Comparison of ENCODE assay signal across 1 cellular context in the genomic region with DNA sequence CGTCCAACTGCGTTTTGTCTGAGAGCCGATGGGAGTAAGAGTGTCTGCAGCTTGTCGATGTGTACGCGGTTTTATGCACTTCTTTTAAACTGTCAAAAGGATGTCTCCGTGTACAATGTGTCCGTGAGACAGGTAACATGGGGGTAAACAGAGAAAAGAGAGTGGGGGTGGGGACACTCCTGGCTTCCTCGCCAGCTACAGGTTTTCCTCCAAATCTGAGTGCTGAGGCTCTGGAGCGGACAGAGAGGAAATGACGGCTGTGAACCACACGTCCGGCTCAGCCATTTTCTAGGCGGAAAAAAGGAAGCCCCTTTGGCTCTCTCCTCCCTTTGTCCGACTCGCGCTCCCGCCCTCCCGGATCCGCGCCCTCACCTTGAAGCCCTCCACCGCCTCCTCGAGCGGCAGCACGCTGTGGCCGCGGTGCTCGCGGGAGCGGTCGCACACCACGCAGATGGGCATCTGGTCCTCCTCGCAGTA.
A peak's percentile ranks its signal among the peaks of the same experiment; 100 is the strongest.
TF ChIP-seq lines count a peak whose summit lies in the region.

No MANE protein-coding gene starts in this region.

TF ChIP-seq in HEK293, 187 proteins besides CTCF, POLR2A, EP300 and RAD21 (continued from another document):
- TF ChIP-seq REPIN1 (tag by site-specific recombination; IDR thresholded peaks at IDR 0.05; ENCODE audit: low read depth) (no peak), ZNF223 (tag by site-specific recombination; IDR thresholded peaks at IDR 0.05) (no peak), ZNF777 (tag by site-specific recombination; IDR thresholded peaks at IDR 0.05; ENCODE audit: borderline replicate concordance) (no peak), ZNF660 (tag by site-specific recombination; IDR thresholded peaks at IDR 0.05) (no peak), KLF16 (tag by site-specific recombination; IDR thresholded peaks at IDR 0.05) (no peak), ZNF707 (tag by site-specific recombination; IDR thresholded peaks at IDR 0.05) (no peak), ZNF548 (tag by site-specific recombination; IDR thresholded peaks at IDR 0.05) (no peak), ZXDB (tag by site-specific recombination; IDR thresholded peaks at IDR 0.05) (no peak; the same call in 1 of the 2 replicates), ZNF571 (tag by site-specific recombination; IDR thresholded peaks at IDR 0.05) (no peak), ZNF792 (tag by site-specific recombination; IDR thresholded peaks at IDR 0.05) (no peak), GFI1B (tag by site-specific recombination; IDR thresholded peaks at IDR 0.05) (no peak), ZNF529 (tag by site-specific recombination; IDR thresholded peaks at IDR 0.05; ENCODE audit: insufficient replicate concordance) (no peak), GLIS2 (tag by site-specific recombination; IDR thresholded peaks at IDR 0.05) (no peak), ZNF37A (tag by site-specific recombination; IDR thresholded peaks at IDR 0.05) (no peak), KLF9 (tag by site-specific recombination; IDR thresholded peaks at IDR 0.05; ENCODE audit: low read depth) (no peak), SP3 (tag by site-specific recombination; IDR thresholded peaks at IDR 0.05) (peak; percentile 8; the same call in 1 of the 2 replicates), ZNF23 (tag by site-specific recombination; IDR thresholded peaks at IDR 0.05; ENCODE audit: borderline replicate concordance) (no peak), ZFHX2 (tag by site-specific recombination; conservative IDR thresholded peaks at IDR 0.05) (no peak), SP2 (tag by site-specific recombination; IDR thresholded peaks at IDR 0.05) (peak; percentile 73)
- TF ChIP-seq, protein P1, sequence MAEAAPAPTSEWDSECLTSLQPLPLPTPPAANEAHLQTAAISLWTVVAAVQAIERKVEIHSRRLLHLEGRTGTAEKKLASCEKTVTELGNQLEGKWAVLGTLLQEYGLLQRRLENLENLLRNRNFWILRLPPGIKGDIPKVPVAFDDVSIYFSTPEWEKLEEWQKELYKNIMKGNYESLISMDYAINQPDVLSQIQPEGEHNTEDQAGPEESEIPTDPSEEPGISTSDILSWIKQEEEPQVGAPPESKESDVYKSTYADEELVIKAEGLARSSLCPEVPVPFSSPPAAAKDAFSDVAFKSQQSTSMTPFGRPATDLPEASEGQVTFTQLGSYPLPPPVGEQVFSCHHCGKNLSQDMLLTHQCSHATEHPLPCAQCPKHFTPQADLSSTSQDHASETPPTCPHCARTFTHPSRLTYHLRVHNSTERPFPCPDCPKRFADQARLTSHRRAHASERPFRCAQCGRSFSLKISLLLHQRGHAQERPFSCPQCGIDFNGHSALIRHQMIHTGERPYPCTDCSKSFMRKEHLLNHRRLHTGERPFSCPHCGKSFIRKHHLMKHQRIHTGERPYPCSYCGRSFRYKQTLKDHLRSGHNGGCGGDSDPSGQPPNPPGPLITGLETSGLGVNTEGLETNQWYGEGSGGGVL (tag by site-specific recombination; IDR thresholded peaks at IDR 0.05), result peak; percentile 27; the same call in 1 of the 2 replicates
- TF ChIP-seq, protein P2, sequence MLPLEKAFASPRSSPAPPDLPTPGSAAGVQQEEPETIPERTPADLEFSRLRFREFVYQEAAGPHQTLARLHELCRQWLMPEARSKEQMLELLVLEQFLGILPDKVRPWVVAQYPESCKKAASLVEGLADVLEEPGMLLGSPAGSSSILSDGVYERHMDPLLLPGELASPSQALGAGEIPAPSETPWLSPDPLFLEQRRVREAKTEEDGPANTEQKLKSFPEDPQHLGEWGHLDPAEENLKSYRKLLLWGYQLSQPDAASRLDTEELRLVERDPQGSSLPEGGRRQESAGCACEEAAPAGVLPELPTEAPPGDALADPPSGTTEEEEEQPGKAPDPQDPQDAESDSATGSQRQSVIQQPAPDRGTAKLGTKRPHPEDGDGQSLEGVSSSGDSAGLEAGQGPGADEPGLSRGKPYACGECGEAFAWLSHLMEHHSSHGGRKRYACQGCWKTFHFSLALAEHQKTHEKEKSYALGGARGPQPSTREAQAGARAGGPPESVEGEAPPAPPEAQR (tag by site-specific recombination; IDR thresholded peaks at IDR 0.05), result no peak
- TF ChIP-seq, protein P3, sequence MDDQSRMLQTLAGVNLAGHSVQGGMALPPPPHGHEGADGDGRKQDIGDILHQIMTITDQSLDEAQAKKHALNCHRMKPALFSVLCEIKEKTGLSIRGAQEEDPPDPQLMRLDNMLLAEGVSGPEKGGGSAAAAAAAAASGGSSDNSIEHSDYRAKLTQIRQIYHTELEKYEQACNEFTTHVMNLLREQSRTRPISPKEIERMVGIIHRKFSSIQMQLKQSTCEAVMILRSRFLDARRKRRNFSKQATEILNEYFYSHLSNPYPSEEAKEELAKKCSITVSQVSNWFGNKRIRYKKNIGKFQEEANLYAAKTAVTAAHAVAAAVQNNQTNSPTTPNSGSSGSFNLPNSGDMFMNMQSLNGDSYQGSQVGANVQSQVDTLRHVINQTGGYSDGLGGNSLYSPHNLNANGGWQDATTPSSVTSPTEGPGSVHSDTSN (CRISPR knock-in tag; IDR thresholded peaks at IDR 0.05), result no peak
- TF ChIP-seq, protein P4, sequence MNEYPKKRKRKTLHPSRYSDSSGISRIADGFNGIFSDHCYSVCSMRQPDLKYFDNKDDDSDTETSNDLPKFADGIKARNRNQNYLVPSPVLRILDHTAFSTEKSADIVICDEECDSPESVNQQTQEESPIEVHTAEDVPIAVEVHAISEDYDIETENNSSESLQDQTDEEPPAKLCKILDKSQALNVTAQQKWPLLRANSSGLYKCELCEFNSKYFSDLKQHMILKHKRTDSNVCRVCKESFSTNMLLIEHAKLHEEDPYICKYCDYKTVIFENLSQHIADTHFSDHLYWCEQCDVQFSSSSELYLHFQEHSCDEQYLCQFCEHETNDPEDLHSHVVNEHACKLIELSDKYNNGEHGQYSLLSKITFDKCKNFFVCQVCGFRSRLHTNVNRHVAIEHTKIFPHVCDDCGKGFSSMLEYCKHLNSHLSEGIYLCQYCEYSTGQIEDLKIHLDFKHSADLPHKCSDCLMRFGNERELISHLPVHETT (tag by site-specific recombination; IDR thresholded peaks at IDR 0.05), result no peak
- TF ChIP-seq, protein P5, sequence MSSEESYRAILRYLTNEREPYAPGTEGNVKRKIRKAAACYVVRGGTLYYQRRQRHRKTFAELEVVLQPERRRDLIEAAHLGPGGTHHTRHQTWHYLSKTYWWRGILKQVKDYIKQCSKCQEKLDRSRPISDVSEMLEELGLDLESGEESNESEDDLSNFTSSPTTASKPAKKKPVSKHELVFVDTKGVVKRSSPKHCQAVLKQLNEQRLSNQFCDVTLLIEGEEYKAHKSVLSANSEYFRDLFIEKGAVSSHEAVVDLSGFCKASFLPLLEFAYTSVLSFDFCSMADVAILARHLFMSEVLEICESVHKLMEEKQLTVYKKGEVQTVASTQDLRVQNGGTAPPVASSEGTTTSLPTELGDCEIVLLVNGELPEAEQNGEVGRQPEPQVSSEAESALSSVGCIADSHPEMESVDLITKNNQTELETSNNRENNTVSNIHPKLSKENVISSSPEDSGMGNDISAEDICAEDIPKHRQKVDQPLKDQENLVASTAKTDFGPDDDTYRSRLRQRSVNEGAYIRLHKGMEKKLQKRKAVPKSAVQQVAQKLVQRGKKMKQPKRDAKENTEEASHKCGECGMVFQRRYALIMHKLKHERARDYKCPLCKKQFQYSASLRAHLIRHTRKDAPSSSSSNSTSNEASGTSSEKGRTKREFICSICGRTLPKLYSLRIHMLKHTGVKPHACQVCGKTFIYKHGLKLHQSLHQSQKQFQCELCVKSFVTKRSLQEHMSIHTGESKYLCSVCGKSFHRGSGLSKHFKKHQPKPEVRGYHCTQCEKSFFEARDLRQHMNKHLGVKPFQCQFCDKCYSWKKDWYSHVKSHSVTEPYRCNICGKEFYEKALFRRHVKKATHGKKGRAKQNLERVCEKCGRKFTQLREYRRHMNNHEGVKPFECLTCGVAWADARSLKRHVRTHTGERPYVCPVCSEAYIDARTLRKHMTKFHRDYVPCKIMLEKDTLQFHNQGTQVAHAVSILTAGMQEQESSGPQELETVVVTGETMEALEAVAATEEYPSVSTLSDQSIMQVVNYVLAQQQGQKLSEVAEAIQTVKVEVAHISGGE (tag by site-specific recombination; conservative IDR thresholded peaks at IDR 0.05; ENCODE audit: low read depth), result peak; percentile 60; the same call in 1 of the 2 replicates
- TF ChIP-seq, protein P6, sequence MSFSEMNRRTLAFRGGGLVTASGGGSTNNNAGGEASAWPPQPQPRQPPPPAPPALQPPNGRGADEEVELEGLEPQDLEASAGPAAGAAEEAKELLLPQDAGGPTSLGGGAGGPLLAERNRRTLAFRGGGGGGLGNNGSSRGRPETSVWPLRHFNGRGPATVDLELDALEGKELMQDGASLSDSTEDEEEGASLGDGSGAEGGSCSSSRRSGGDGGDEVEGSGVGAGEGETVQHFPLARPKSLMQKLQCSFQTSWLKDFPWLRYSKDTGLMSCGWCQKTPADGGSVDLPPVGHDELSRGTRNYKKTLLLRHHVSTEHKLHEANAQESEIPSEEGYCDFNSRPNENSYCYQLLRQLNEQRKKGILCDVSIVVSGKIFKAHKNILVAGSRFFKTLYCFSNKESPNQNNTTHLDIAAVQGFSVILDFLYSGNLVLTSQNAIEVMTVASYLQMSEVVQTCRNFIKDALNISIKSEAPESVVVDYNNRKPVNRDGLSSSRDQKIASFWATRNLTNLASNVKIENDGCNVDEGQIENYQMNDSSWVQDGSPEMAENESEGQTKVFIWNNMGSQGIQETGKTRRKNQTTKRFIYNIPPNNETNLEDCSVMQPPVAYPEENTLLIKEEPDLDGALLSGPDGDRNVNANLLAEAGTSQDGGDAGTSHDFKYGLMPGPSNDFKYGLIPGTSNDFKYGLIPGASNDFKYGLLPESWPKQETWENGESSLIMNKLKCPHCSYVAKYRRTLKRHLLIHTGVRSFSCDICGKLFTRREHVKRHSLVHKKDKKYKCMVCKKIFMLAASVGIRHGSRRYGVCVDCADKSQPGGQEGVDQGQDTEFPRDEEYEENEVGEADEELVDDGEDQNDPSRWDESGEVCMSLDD (tag by site-specific recombination; IDR thresholded peaks at IDR 0.05), result no peak
TF ChIP-seq in HEK293: peak in this region for 5.
